ENCODE assay signal across 7 cellular contexts in the genomic region with DNA sequence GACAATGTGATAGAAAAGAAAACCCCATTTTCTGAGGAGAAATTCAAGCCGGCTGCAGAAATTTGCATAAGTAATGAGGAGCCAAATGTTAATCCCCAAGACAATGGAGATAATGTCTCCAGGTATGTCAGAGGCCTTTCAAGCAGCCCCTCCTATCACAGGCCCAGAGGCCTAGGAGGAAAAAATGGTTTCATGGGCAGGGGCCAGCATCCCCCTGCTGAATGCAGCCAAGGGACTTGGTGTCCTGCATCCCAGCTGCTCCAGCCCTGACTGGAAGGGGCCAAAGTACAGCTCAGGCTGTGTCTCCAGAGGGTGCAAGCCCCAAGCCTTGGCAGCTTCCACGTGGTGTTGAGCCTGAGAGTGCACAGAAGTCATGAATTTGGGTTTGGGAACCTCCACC. TPM values are rescaled to one million over a fixed set of nuclear protein-coding genes. Genes with fewer than 3 reads are reported as not detected.
"Had no signal": no experiment of that assay in that cellular context is flagged by ENCODE, and none has a peak within 500 bp of the region (broad histone marks: within the 10 kb centered on the region; RNA-seq: fewer than 3 reads in every experiment).

No MANE protein-coding gene starts in this region.

RNA-seq across cellular contexts. Expression of gene B3GALT1, which starts 24.6 kb away (rescaled TPM):
- total RNA-seq: left ventricle myocardium inferior; lung microvascular endothelial cell; mammary epithelial cell; mononuclear cell; naive thymus-derived CD4-positive, alpha-beta T cell had no signal
- polyA plus RNA-seq: immature natural killer cell; naive thymus-derived CD4-positive, alpha-beta T cell; naive thymus-derived CD8-positive, alpha-beta T cell had no signal
